Comparison of ENCODE assay signal across 24 cellular contexts in the genomic region with DNA sequence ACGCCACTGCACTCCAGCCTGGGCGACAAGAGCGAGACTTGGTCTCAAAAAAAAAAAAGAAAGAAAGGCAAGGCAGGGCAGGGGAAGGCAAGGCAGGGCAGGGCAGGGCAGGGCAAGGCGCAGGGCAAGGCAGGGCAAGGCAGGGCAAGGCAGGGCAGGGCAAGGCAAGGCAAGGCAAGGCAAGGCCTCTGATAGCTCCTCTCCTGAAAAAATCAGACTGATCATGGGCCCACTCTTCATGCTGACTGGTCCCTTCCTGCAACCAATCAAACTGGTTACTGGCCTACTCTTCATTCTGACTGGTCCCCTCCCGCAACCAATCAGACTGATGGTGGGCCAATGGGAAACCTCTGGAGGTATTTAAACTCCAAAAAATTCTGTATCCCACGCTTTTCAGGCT.
"Had no signal": no experiment of that assay in that cellular context is flagged by ENCODE, and none has a peak within 500 bp of the region (broad histone marks: within the 10 kb centered on the region; RNA-seq: fewer than 3 reads in every experiment).

No MANE protein-coding gene starts in this region.

- H3K27ac ChIP-seq: heart right ventricle, left lung, lower lobe of right lung, pancreas, prostate gland, spleen, tibial nerve, WERI-Rb-1 had no signal

- H3K9me3 ChIP-seq: heart right ventricle, lower lobe of right lung, mucosa of descending colon, pancreas, prostate gland, tibial nerve had no signal

- H3K4me1 ChIP-seq: prostate gland had no signal

- DNase-seq: activated CD4-positive, alpha-beta memory T cell treated with anti-CD3 and anti-CD28 coated beads for 36 hours; activated CD4-positive, alpha-beta T cell treated with anti-CD3 and anti-CD28 coated beads, Interleukin-2, amount 10 ng/mL, durations not matched to agents 24 days and 14 days; activated CD4-positive, CD25-positive, alpha-beta regulatory T cell treated with anti-CD3 and anti-CD28 coated beads, Interleukin-2, amount 50 U/mL, for 72 hours; activated CD8-positive, alpha-beta memory T cell treated with anti-CD3 and anti-CD28 coated beads, Interleukin-2, amount 50 U/mL, for 4 hours; activated gamma-delta T cell; activated naive CD8-positive, alpha-beta T cell treated with anti-CD3 and anti-CD28 coated beads, Interleukin-2, amount 50 U/mL, for 24 hours; activated T-cell treated with anti-CD3 and anti-CD28 coated beads, Interleukin-2, amount 50 U/mL, for 1 hour; amygdala; caudate nucleus; foreskin fibroblast; heart right ventricle; kidney glomerular epithelial cell; left lung; lower lobe of right lung; pancreas; spleen; stimulated activated naive CD4-positive, alpha-beta T cell treated with Interleukin-2 at 50 U/mL for 16 hours; T-helper 17 cell; T1000; WERI-Rb-1 had no signal

- FAIRE-seq: endothelial cell of umbilical vein, pancreas had no signal

- H3K27me3 ChIP-seq: heart right ventricle, left lung, pancreas, spleen, tibial nerve had no signal

- H3K4me3 ChIP-seq: heart right ventricle, left lung, lower lobe of right lung, mucosa of descending colon, pancreas, prostate gland, spleen, tibial nerve had no signal

- H3K36me3 ChIP-seq: heart right ventricle, left lung, lower lobe of right lung, pancreas, prostate gland, spleen, tibial nerve had no signal

- ATAC-seq: activated naive CD8-positive, alpha-beta T cell treated with anti-CD3 and anti-CD28 coated beads, Interleukin-2, amount 50 U/mL, for 24 hours; heart right ventricle; left lung; lower lobe of right lung; mucosa of descending colon; pancreas; T-helper 17 cell had no signal
